ENCODE assay signal across 10 cellular contexts in genomic region chr6:111844921-111845320, GRCh38. TPM values are rescaled to one million over a fixed set of nuclear protein-coding genes. Genes with fewer than 3 reads are reported as not detected.
DNase-seq lines count a peak whose midpoint lies in the region; ATAC-seq and TF ChIP-seq lines count a peak whose summit lies in the region.
"Had no signal": no experiment of that assay in that cellular context is flagged by ENCODE, and none has a peak within 500 bp of the region (broad histone marks: within the 10 kb centered on the region; RNA-seq: fewer than 3 reads in every experiment).

No MANE protein-coding gene starts in this region.

- H3K9me3 ChIP-seq in CD4-positive, CD25-positive, alpha-beta regulatory T cell (ENCODE audit: control insufficient read depth in 2 of 2, low read length in 2 of 2), result no peaks in the 10 kb centered on the region
- no peaks in the 10 kb centered on the region for H3K9me3 ChIP-seq in ascending aorta

- no peak overlapping the region for H3K27ac Mint-ChIP-seq in CD4-positive, CD25-positive, alpha-beta regulatory T cell
- H3K27ac Mint-ChIP-seq in activated B cell treated with CpG ODN at 0.5 μM for 24 hours, result no peak overlapping the region
- H3K27ac Mint-ChIP-seq: stimulated activated naive CD8-positive, alpha-beta T cell treated with anti-CD3 and anti-CD28 coated beads, Interleukin-15, Interleukin-2, amounts not matched to agents 100 ng/mL and 50 ng/mL, for 24 hours had no signal

- no peaks in the 10 kb centered on the region for H3K27me3 ChIP-seq in CD4-positive, CD25-positive, alpha-beta regulatory T cell (ENCODE audit: control insufficient read depth, insufficient read depth, low read length)
- no peaks in the 10 kb centered on the region for H3K27me3 ChIP-seq in ascending aorta

- CTCF ChIA-PET in activated B cell treated with CpG ODN at 0.5 μM for 24 hours (lab: Charles Lee), result interaction anchor here (1.0 to 1.9 kb wide), 5 partner anchors 10 to 135 kb away, joined by 3 to 8 read pairs (median 6); partner anchors contain the start of gene FYN

- peak overlapping the region in 2 of 4 donors; percentile 17 to 78 for H3K4me3 Mint-ChIP-seq in CD4-positive, CD25-positive, alpha-beta regulatory T cell
- peak overlapping the region; percentile 36 for H3K4me3 Mint-ChIP-seq in activated B cell treated with CpG ODN at 0.5 μM for 24 hours
- H3K4me3 Mint-ChIP-seq: stimulated activated naive CD8-positive, alpha-beta T cell treated with anti-CD3 and anti-CD28 coated beads, Interleukin-15, Interleukin-2, amounts not matched to agents 100 ng/mL and 50 ng/mL, for 24 hours had no signal

- no peak for ATAC-seq in CD4-positive, CD25-positive, alpha-beta regulatory T cell (ENCODE audit: low read depth in 2 of 2)
- peak; percentile 26 for ATAC-seq in GM21381 (IDR thresholded peaks at IDR 0.05; ENCODE audit: unreplicated experiment)
- ATAC-seq in activated B cell treated with CpG ODN at 0.5 μM for 24 hours (ENCODE audit: low read depth), result peak; percentile 4
- no peak for ATAC-seq in HG02840 (IDR thresholded peaks at IDR 0.05; ENCODE audit: low FRiP score, unreplicated experiment)

- peaks cover 10% of the 10 kb centered on the region for H3K36me3 Mint-ChIP-seq in CD4-positive, CD25-positive, alpha-beta regulatory T cell
- no peaks in the 10 kb centered on the region for H3K36me3 Mint-ChIP-seq in activated B cell treated with CpG ODN at 0.5 μM for 24 hours (ENCODE audit: low read depth)

- H3K27me3 Mint-ChIP-seq in CD4-positive, CD25-positive, alpha-beta regulatory T cell, result no peaks in the 10 kb centered on the region
- no peaks in the 10 kb centered on the region for H3K27me3 Mint-ChIP-seq in activated B cell treated with CpG ODN at 0.5 μM for 24 hours
- H3K27me3 Mint-ChIP-seq: stimulated activated naive CD8-positive, alpha-beta T cell treated with anti-CD3 and anti-CD28 coated beads, Interleukin-15, Interleukin-2, amounts not matched to agents 100 ng/mL and 50 ng/mL, for 24 hours had no signal

- POLR2A ChIA-PET in activated B cell treated with CpG ODN at 0.5 μM for 24 hours (lab: Charles Lee), result interaction anchor here (0.7 to 3.2 kb wide), 14 partner anchors 12 to 970 kb away, joined by 3 to 42 read pairs (median 5); partner anchors contain the start of genes AMD1 and FYN

- intact Hi-C loops in activated B cell treated with CpG ODN at 0.5 μM for 24 hours (cut with micrococcal nuclease) (loop anchor here (1.0 to 10.0 kb wide), 5 partner anchors 28 to 360 kb away; partner anchors contain the start of genes FYN and REV3L), ascending aorta (cut with DNase I) (no loop called here)

- H3K4me1 ChIP-seq in CD4-positive, CD25-positive, alpha-beta regulatory T cell (ENCODE audit: control insufficient read depth, insufficient read depth, low read length, poor library complexity, severe bottlenecking), result peaks cover 93% of the 10 kb centered on the region
- H3K4me1 ChIP-seq in ascending aorta, result peaks cover 2% of the 10 kb centered on the region in 2 donors

- H3K27ac ChIP-seq in CD4-positive, CD25-positive, alpha-beta regulatory T cell (ENCODE audit: insufficient read depth, low read length, poor library complexity, severe bottlenecking), result peak overlapping the region; percentile 86
- no peak overlapping the region for H3K27ac ChIP-seq in ascending aorta
- H3K27ac ChIP-seq: coronary artery had no signal

- peaks cover 11% of the 10 kb centered on the region for H3K36me3 ChIP-seq in CD4-positive, CD25-positive, alpha-beta regulatory T cell (ENCODE audit: control insufficient read depth, insufficient read depth, low read length)
- no peaks in the 10 kb centered on the region for H3K36me3 ChIP-seq in ascending aorta

- no peak for DNase-seq in CD4-positive, CD25-positive, alpha-beta regulatory T cell
- DNase-seq in activated B cell treated with CpG ODN at 0.5 μM for 24 hours (no peak), islet precursor cell (peak; percentile 65), HK-2 (ENCODE audit: unreplicated experiment) (no peak), ascending aorta (ENCODE audit: low spot score in 2 of 2) (no peak), AML-193 (lab: John Stamatoyannopoulos, UW) (no peak)

- peak overlapping the region; percentile 72 for H3K4me3 ChIP-seq in CD4-positive, CD25-positive, alpha-beta regulatory T cell (ENCODE audit: low read depth, low read length)
- H3K4me3 ChIP-seq in ascending aorta, result no peak overlapping the region
- H3K4me3 ChIP-seq: coronary artery had no signal

- TF ChIP-seq CTCF in activated B cell treated with CpG ODN at 0.5 μM for 24 hours (IDR thresholded peaks at IDR 0.05) (no peak), ascending aorta (IDR thresholded peaks at IDR 0.05) (no peak)

- peaks cover 12 to 57% (median 41%) of the 10 kb centered on the region in 4 donors for H3K4me1 Mint-ChIP-seq in CD4-positive, CD25-positive, alpha-beta regulatory T cell
- peaks cover 20% of the 10 kb centered on the region for H3K4me1 Mint-ChIP-seq in activated B cell treated with CpG ODN at 0.5 μM for 24 hours

- H3K9me3 Mint-ChIP-seq in CD4-positive, CD25-positive, alpha-beta regulatory T cell, result no peaks in the 10 kb centered on the region
- no peaks in the 10 kb centered on the region for H3K9me3 Mint-ChIP-seq in activated B cell treated with CpG ODN at 0.5 μM for 24 hours
- H3K9me3 Mint-ChIP-seq: stimulated activated naive CD8-positive, alpha-beta T cell treated with anti-CD3 and anti-CD28 coated beads, Interleukin-15, Interleukin-2, amounts not matched to agents 100 ng/mL and 50 ng/mL, for 24 hours had no signal

RNA-seq across cellular contexts. Expression of gene FYN, which starts 28.3 kb away (rescaled TPM):
- 592 TPM for total RNA-seq in CD4-positive, CD25-positive, alpha-beta regulatory T cell
- polyA plus RNA-seq in CD4-positive, CD25-positive, alpha-beta regulatory T cell, result 100 to 1,000 TPM; 267 to 320 (median 288) TPM
- total RNA-seq in activated B cell treated with CpG ODN at 0.5 μM for 24 hours (57.8 and 64.7 TPM in 2 replicates), ascending aorta (141 TPM)

Comparison
In these comparisons a context has a peak if more than half of its experiments do, and no peak if none do; other contexts are left out.
1. ATAC-seq: peak in GM21381 (single experiment) and activated B cell treated with CpG ODN at 0.5 μM for 24 hours (single experiment); none in CD4-positive, CD25-positive, alpha-beta regulatory T cell (0 of 2) and HG02840 (single experiment).